In genomic region chr16:69890114-69890890, GRCh38 we compare ENCODE assay signal across 8 cellular contexts.
DNase-seq lines count a peak whose midpoint lies in the region; ATAC-seq and TF ChIP-seq lines count a peak whose summit lies in the region.

No MANE protein-coding gene starts in this region.

- no peaks in the 10 kb centered on the region for H3K27me3 ChIP-seq in vagina
- H3K27me3 ChIP-seq in MM.1S (replicated peaks; ENCODE audit: insufficient read depth, low read length) = no peaks in the 10 kb centered on the region

- no peaks in the 10 kb centered on the region for H3K79me2 ChIP-seq in MM.1S (ENCODE audit: low read length)

- no peaks in the 10 kb centered on the region for H3F3A ChIP-seq in MM.1S (ENCODE audit: insufficient read depth, low read length)

- H3K4me1 ChIP-seq in vagina (peaks cover 16% of the 10 kb centered on the region), MM.1S (ENCODE audit: low read length) (no peaks in the 10 kb centered on the region)

- H4K20me1 ChIP-seq in MM.1S (ENCODE audit: insufficient read depth, low read length) = no peaks in the 10 kb centered on the region

- peak; percentile 62 for ATAC-seq in esophagus mucosa
- no peak for ATAC-seq in GM19452 (IDR thresholded peaks at IDR 0.05; ENCODE audit: unreplicated experiment)

- TF ChIP-seq CTCF in vagina (IDR thresholded peaks at IDR 0.05) = no peak
- TF ChIP-seq CTCF in MM.1S (IDR thresholded peaks at IDR 0.05; ENCODE audit: low read length) = no peak

- H3K4me3 ChIP-seq in vagina (peak overlapping the region in 1 of 2 donors; percentile 2), MM.1S (ENCODE audit: low read length) (no peak overlapping the region)

- intact Hi-C loops in vagina (cut with DNase I) = no loop called here

- no peak for TF ChIP-seq POLR2A in vagina (IDR thresholded peaks at IDR 0.05)

- no peak overlapping the region for H3K9ac ChIP-seq in MM.1S (ENCODE audit: low read length)

- peak; percentile 96 for DNase-seq in Ammon's horn (ENCODE audit: low spot score)
- peak; percentile 41 for DNase-seq in NCI-H510A (lab: John Stamatoyannopoulos, UW)
- peak; percentile 95 for DNase-seq in midbrain (lab: John Stamatoyannopoulos, UW)
- DNase-seq in vagina (ENCODE audit: extremely low spot score in 2 of 2) = no peak
- no peak for DNase-seq in NCI-H128 (lab: John Stamatoyannopoulos, UW; ENCODE audit: unreplicated experiment)
- DNase-seq in MM.1S = no peak

- H3K9me3 ChIP-seq in vagina (no peaks in the 10 kb centered on the region), MM.1S (replicated peaks; ENCODE audit: insufficient read depth, low read length) (no peaks in the 10 kb centered on the region)

- H2AFZ ChIP-seq in MM.1S (ENCODE audit: low read length) = no peak overlapping the region

- no peaks in the 10 kb centered on the region for H3K9me2 ChIP-seq in MM.1S (replicated peaks; ENCODE audit: insufficient read depth, low read length)

- H3K27ac ChIP-seq in vagina = peak overlapping the region; percentile 89
- H3K27ac ChIP-seq in MM.1S (ENCODE audit: low read length) = no peak overlapping the region

- H3K36me3 ChIP-seq in vagina (peaks cover 0 to 20% of the 10 kb centered on the region in 2 donors), MM.1S (replicated peaks; ENCODE audit: insufficient read depth, low read length) (no peaks in the 10 kb centered on the region)

- H3K4me2 ChIP-seq in MM.1S (ENCODE audit: low read depth, low read length) = no peak overlapping the region

Comparison
In these comparisons a context has a peak if more than half of its experiments do, and no peak if none do; other contexts are left out.
1. DNase-seq: peak in Ammon's horn (single experiment), NCI-H510A (single experiment) and midbrain (single experiment); none in vagina (0 of 2), NCI-H128 (single experiment) and MM.1S (single experiment).